Comparison of ENCODE assay signal across 8 cellular contexts in genomic region chr7:82677493-82677892, GRCh38.
A peak's percentile ranks its signal among the peaks of the same experiment; 100 is the strongest.
DNase-seq lines count a peak whose midpoint lies in the region; ATAC-seq, FAIRE-seq and TF ChIP-seq lines count a peak whose summit lies in the region.

No MANE protein-coding gene starts in this region.

- DNase-seq in NCI-H2081 (lab: John Stamatoyannopoulos, UW) (peak; percentile 20 to 68), HTR-8/SVneo (ENCODE audit: insufficient read length, low spot score) (no peak), omental fat pad (ENCODE audit: low spot score) (no peak)
- peak; percentile 5 to 44 for DNase-seq in stimulated activated CD8-positive, alpha-beta memory T cell treated with anti-CD3 and anti-CD28 coated beads, Interleukin-7, amount 100 ng/mL, for 4 hours (ENCODE audit: low read depth in 2 of 2)

- peak overlapping the region; percentile 39 for H3K4me3 Mint-ChIP-seq in activated naive CD4-positive, alpha-beta T cell treated with anti-CD3 and anti-CD28 coated beads, Interleukin-2, amount 50 U/mL, for 24 hours

- H3K4me3 ChIP-seq in BLaER1 treated with 17β-estradiol and CSF1 and Interleukin-3, amounts not matched to agents 10 nM and 100 nM, result no peak overlapping the region

- H4K20me1 ChIP-seq in BLaER1 treated with 17β-estradiol and CSF1 and Interleukin-3, amounts not matched to agents 10 nM and 100 nM, result no peaks in the 10 kb centered on the region

- no peak for FAIRE-seq in HTR-8/SVneo (lab: Jason Lieb, UNC)

- H3K27ac ChIP-seq in BLaER1 treated with 17β-estradiol and CSF1 and Interleukin-3, amounts not matched to agents 10 nM and 100 nM, result peak overlapping the region in 7 of 11 experiments; percentile 28 to 63 (median 52); a peak in 11 of 22 replicates

- H3K27ac Mint-ChIP-seq in activated naive CD4-positive, alpha-beta T cell treated with anti-CD3 and anti-CD28 coated beads, Interleukin-2, amount 50 U/mL, for 24 hours, result peak overlapping the region; percentile 23

- H3K36me3 ChIP-seq in BLaER1 treated with 17β-estradiol and CSF1 and Interleukin-3, amounts not matched to agents 10 nM and 100 nM, result no peaks in the 10 kb centered on the region

- no peak for TF ChIP-seq CTCF in omental fat pad (IDR thresholded peaks at IDR 0.05)

- H3K9ac ChIP-seq in BLaER1 treated with 17β-estradiol and CSF1 and Interleukin-3, amounts not matched to agents 10 nM and 100 nM, result no peak overlapping the region

- H3K4me1 ChIP-seq in BLaER1 treated with 17β-estradiol and CSF1 and Interleukin-3, amounts not matched to agents 10 nM and 100 nM, result peaks cover 14 to 23% (median 22%) of the 10 kb centered on the region in 10 experiments

- no peaks in the 10 kb centered on the region for H3K27me3 Mint-ChIP-seq in activated naive CD4-positive, alpha-beta T cell treated with anti-CD3 and anti-CD28 coated beads, Interleukin-2, amount 50 U/mL, for 24 hours

- H3K9me3 Mint-ChIP-seq in activated naive CD4-positive, alpha-beta T cell treated with anti-CD3 and anti-CD28 coated beads, Interleukin-2, amount 50 U/mL, for 24 hours, result peaks cover 4% of the 10 kb centered on the region

- no peaks in the 10 kb centered on the region for H3K36me3 Mint-ChIP-seq in activated naive CD4-positive, alpha-beta T cell treated with anti-CD3 and anti-CD28 coated beads, Interleukin-2, amount 50 U/mL, for 24 hours

- H3K4me1 Mint-ChIP-seq in activated naive CD4-positive, alpha-beta T cell treated with anti-CD3 and anti-CD28 coated beads, Interleukin-2, amount 50 U/mL, for 24 hours, result peaks cover 19% of the 10 kb centered on the region

- H3K4me2 ChIP-seq in BLaER1 treated with 17β-estradiol and CSF1 and Interleukin-3, amounts not matched to agents 10 nM and 100 nM, result peak overlapping the region; percentile 21 to 65 (median 49); a peak in 20 of 22 replicates

- H3K27me3 ChIP-seq in BLaER1 treated with 17β-estradiol and CSF1 and Interleukin-3, amounts not matched to agents 10 nM and 100 nM, result no peaks in the 10 kb centered on the region

- no peaks in the 10 kb centered on the region for H3K9me3 ChIP-seq in BLaER1 treated with 17β-estradiol and CSF1 and Interleukin-3, amounts not matched to agents 10 nM and 100 nM (replicated peaks in 1 of 11)

- ATAC-seq in GM19395 (IDR thresholded peaks at IDR 0.05; ENCODE audit: unreplicated experiment), result peak; percentile 67
- ATAC-seq in HG02763 (IDR thresholded peaks at IDR 0.05; ENCODE audit: unreplicated experiment), result no peak
- no peak for ATAC-seq in omental fat pad (ENCODE audit: low FRiP score)

Comparison
In these comparisons a context has a peak if more than half of its experiments do, and no peak if none do; other contexts are left out.
1. DNase-seq: peak in NCI-H2081 (2 of 2) and stimulated activated CD8-positive, alpha-beta memory T cell treated with anti-CD3 and anti-CD28 coated beads, Interleukin-7, amount 100 ng/mL, for 4 hours (2 of 2); none in HTR-8/SVneo (single experiment) and omental fat pad (single experiment).